19 cellular contexts compared by ENCODE assay signal in genomic region chr4:25949166-25949748, GRCh38. TPM values are rescaled to one million over a fixed set of nuclear protein-coding genes. Genes with fewer than 3 reads are reported as not detected.
A peak's percentile ranks its signal among the peaks of the same experiment; 100 is the strongest.
DNase-seq lines count a peak whose midpoint lies in the region; ATAC-seq and TF ChIP-seq lines count a peak whose summit lies in the region.
"Had no signal": no experiment of that assay in that cellular context is flagged by ENCODE, and none has a peak within 500 bp of the region (broad histone marks: within the 10 kb centered on the region; RNA-seq: fewer than 3 reads in every experiment).

No MANE protein-coding gene starts in this region.

- H3K9me3 ChIP-seq in body of pancreas: no peaks in the 10 kb centered on the region
- H3K9me3 ChIP-seq in right lobe of liver: no peaks in the 10 kb centered on the region

- H3K4me3 ChIP-seq in body of pancreas (no peak overlapping the region), right lobe of liver (no peak overlapping the region)
- H3K4me3 ChIP-seq: smooth muscle cell had no signal

- H3K27ac ChIP-seq in body of pancreas (no peak overlapping the region), right lobe of liver (no peak overlapping the region)
- H3K27ac ChIP-seq: foreskin keratinocyte had no signal

- H3K27me3 ChIP-seq in body of pancreas (no peaks in the 10 kb centered on the region), right lobe of liver (no peaks in the 10 kb centered on the region)

- 21 to 29% methylated on average over 6 of the region's 6 CpGs for WGBS in body of pancreas, 2 donors
- WGBS in right lobe of liver (ENCODE audit: insufficient coverage, low coverage, low lambda C conversion rate, missing lambda C conversion rate): 29% methylated on average over 2 of the region's 6 CpGs

- DNase-seq in ELF-1 (ENCODE audit: low read depth, low spot score) (peak; percentile 53), NCI-H1417 (lab: John Stamatoyannopoulos, UW) (peak in 2 of 3 experiments; percentile 41 to 75), body of pancreas (peak in 3 of 4 donors; percentile 26 to 41 (median 28)), right lobe of liver (peak in 1 of 3 donors; percentile 59), midbrain (lab: John Stamatoyannopoulos, UW) (no peak), DMS153 (lab: John Stamatoyannopoulos, UW) (no peak)
- DNase-seq in stimulated activated CD8-positive, alpha-beta memory T cell treated with anti-CD3 and anti-CD28 coated beads, Interleukin-4, amount 100 ng/mL, for 48 hours: no peak
- DNase-seq: activated CD4-positive, alpha-beta T cell treated with anti-CD3 and anti-CD28 coated beads for 48 hours; activated naive CD8-positive, alpha-beta T cell treated with anti-CD3 and anti-CD28 coated beads, Interleukin-2, amount 10 ng/mL, durations not matched to agents 7 days and 5 days; AML-193; caudate nucleus; foreskin keratinocyte; GOT3; KBM-7; NCI-H1694; SIG-M5; stimulated activated naive CD4-positive, alpha-beta T cell had no signal

- H3K36me3 ChIP-seq in body of pancreas (replicated peaks in 1 of 2; ENCODE audit: insufficient read depth in 1 of 2, low read depth in 2 of 2) (no peaks in the 10 kb centered on the region), right lobe of liver (no peaks in the 10 kb centered on the region)

- TF ChIP-seq CTCF in body of pancreas (IDR thresholded peaks at IDR 0.05) (no peak), right lobe of liver (IDR thresholded peaks at IDR 0.05) (no peak)

- ATAC-seq in body of pancreas (peak; percentile 47), right lobe of liver (peak; percentile 85 to 95 (median 89)), HG03175 (IDR thresholded peaks at IDR 0.05; ENCODE audit: unreplicated experiment) (no peak)
- ATAC-seq: foreskin keratinocyte had no signal

- intact Hi-C loops in body of pancreas (cut with DNase I) (no loop called here), right lobe of liver (cut with DNase I) (no loop called here)

- H3K4me1 ChIP-seq in body of pancreas (peaks cover 5% of the 10 kb centered on the region), right lobe of liver (peaks cover 0 to 4% (median 0%) of the 10 kb centered on the region in 4 donors)
- H3K4me1 ChIP-seq: foreskin keratinocyte had no signal

- TF ChIP-seq POLR2A in body of pancreas (IDR thresholded peaks at IDR 0.05) (no peak), right lobe of liver (IDR thresholded peaks at IDR 0.05) (no peak)

RNA-seq across cellular contexts. Expression of gene SMIM20, which starts 35.2 kb away (rescaled TPM):
- total RNA-seq in body of pancreas (10 to 100 TPM in 1 of 2 donors, under 1 TPM in 1; 0.99 to 21.5 TPM), right lobe of liver (10 to 100 TPM; 16.0 to 32.5 (median 21.9) TPM)

Comparison
In these comparisons a context has a peak if more than half of its experiments do, and no peak if none do; other contexts are left out.
1. DNase-seq: peak in ELF-1 (single experiment), NCI-H1417 (2 of 3) and body of pancreas (3 of 4); none in midbrain (single experiment), DMS153 (single experiment) and stimulated activated CD8-positive, alpha-beta memory T cell treated with anti-CD3 and anti-CD28 coated beads, Interleukin-4, amount 100 ng/mL, for 48 hours (single experiment).